Comparison of ENCODE assay signal across 35 cellular contexts in the genomic region with DNA sequence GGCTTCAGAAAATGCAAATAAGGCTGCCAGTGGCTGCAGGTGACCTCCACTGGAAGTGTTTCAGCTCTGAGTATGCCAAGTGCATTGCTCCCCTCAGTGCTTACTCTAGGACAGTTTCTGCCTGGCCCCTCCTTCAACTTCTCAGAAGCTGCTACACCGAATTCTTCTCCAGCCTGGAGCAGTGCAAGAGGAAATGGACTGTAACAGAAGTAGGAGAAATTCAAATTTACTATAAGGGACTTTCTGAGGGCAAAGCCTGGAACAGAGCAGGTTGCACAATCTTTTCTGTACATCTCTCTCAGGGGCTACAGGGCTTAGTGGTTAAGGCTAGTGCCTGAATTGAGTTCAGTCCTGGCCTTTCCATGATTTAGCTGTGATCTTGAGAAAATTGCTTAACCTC.
DNase-seq lines count a peak whose midpoint lies in the region; ATAC-seq and TF ChIP-seq lines count a peak whose summit lies in the region.
"Had no signal": no experiment of that assay in that cellular context is flagged by ENCODE, and none has a peak within 500 bp of the region (broad histone marks: within the 10 kb centered on the region; RNA-seq: fewer than 3 reads in every experiment).

No MANE protein-coding gene starts in this region.

- H4K91ac ChIP-seq in IMR-90 (ENCODE audit: insufficient read depth, low read depth, low read length): no peak overlapping the region

- H3K4ac ChIP-seq in IMR-90 (ENCODE audit: low read depth, low read length): no peak overlapping the region

- H3K27me3 ChIP-seq in IMR-90 (ENCODE audit: control insufficient read depth, insufficient read depth, low read length) (peaks cover 1% of the 10 kb centered on the region), lower lobe of right lung (ENCODE audit: low read depth) (no peaks in the 10 kb centered on the region)
- H3K27me3 ChIP-seq: foreskin keratinocyte, heart left ventricle, pancreas, right atrium auricular region, testis, uterus had no signal

- no CpG with 5 or more reads among the region's 1 CpG for WGBS in IMR-90 (ENCODE audit: extremely low coverage in 2 of 2, insufficient read length in 1 of 2), 2 experiments

- H3K27ac ChIP-seq in IMR-90 (ENCODE audit: insufficient read depth, low read length) (no peak overlapping the region), lower lobe of right lung (no peak overlapping the region)
- H3K27ac ChIP-seq: foreskin keratinocyte, HL-60, pancreas, right atrium auricular region, RWPE1, testis, uterus had no signal

- H2BK20ac ChIP-seq in IMR-90 (ENCODE audit: low read depth, low read length): no peak overlapping the region

- H2BK15ac ChIP-seq in IMR-90 (ENCODE audit: low read depth, low read length): no peak overlapping the region

- no peak overlapping the region for H2BK120ac ChIP-seq in IMR-90 (ENCODE audit: low read depth, low read length)

- H3K36me3 Mint-ChIP-seq in activated T-helper 1 cell treated with anti-CD3 and anti-CD28 coated beads, Interleukin-12 subunit alpha, Interleukin-12 subunit beta, Interleukin-2, Interleukin-4 antibody, amounts not matched to agents 30 ng/mL and 10 ng/mL and 1 ng/mL, durations not matched to agents 14 hours and 24 hours and 36 hours (ENCODE audit: low read depth): no peaks in the 10 kb centered on the region

- H3K79me1 ChIP-seq in IMR-90 (ENCODE audit: low read depth in 1 of 2, low read length in 2 of 2): no peaks in the 10 kb centered on the region

- H3K36me3 ChIP-seq in IMR-90 (ENCODE audit: control insufficient read depth, insufficient read depth, low read length) (no peaks in the 10 kb centered on the region), lower lobe of right lung (no peaks in the 10 kb centered on the region)
- H3K36me3 ChIP-seq: heart left ventricle, pancreas, right atrium auricular region, uterus had no signal

- TF ChIP-seq CTCF in IMR-90 (conservative IDR thresholded peaks at IDR 0.05; ENCODE audit: low read depth, low read length): no peak
- TF ChIP-seq CTCF in NB4 (IDR thresholded peaks at IDR 0.05; ENCODE audit: low read depth, low read length): no peak
- TF ChIP-seq CTCF in lower lobe of right lung (IDR thresholded peaks at IDR 0.05): no peak

- H3K9me3 Mint-ChIP-seq in activated T-helper 1 cell treated with anti-CD3 and anti-CD28 coated beads, Interleukin-12 subunit alpha, Interleukin-12 subunit beta, Interleukin-2, Interleukin-4 antibody, amounts not matched to agents 30 ng/mL and 10 ng/mL and 1 ng/mL, durations not matched to agents 14 hours and 24 hours and 36 hours: peaks cover 8% of the 10 kb centered on the region
- H3K9me3 Mint-ChIP-seq: activated B cell treated with CpG ODN at 0.5 μM for 24 hours; activated CD4-positive, alpha-beta T cell treated with anti-CD3 and anti-CD28 coated beads, Interleukin-2, amount 10 ng/mL, durations not matched to agents 7 days and 5 days; CD4-positive, alpha-beta T cell had no signal

- H4K20me1 ChIP-seq in IMR-90 (ENCODE audit: insufficient read depth, low read length): no peaks in the 10 kb centered on the region

- no peak overlapping the region for H3K23ac ChIP-seq in IMR-90 (ENCODE audit: low read depth, low read length)

- CTCF ChIA-PET in IMR-90 (lab: Yijun Ruan, JAX): interaction anchor here (1.1 kb wide), 1 partner anchor 126 kb away, joined by 3 read pairs; no protein-coding TSS in a partner anchor

- H4K5ac ChIP-seq in IMR-90 (ENCODE audit: low read depth, low read length): no peak overlapping the region

- in situ Hi-C loops in IMR-90 (cut with MboI; ENCODE audit: low sequenced_read_pairs): no loop called here

- H3K18ac ChIP-seq in IMR-90 (ENCODE audit: low read depth, low read length): no peak overlapping the region

- no peak overlapping the region for H2AK9ac ChIP-seq in IMR-90 (replicated peaks; ENCODE audit: low read depth, low read length, poor library complexity)

- H3K4me1 ChIP-seq in IMR-90 (ENCODE audit: control insufficient read depth, insufficient read depth, low read length) (peaks cover 6% of the 10 kb centered on the region), lower lobe of right lung (peaks cover 15% of the 10 kb centered on the region)
- H3K4me1 ChIP-seq: pancreas, testis, uterus had no signal

- no peak overlapping the region for H2AK5ac ChIP-seq in IMR-90 (ENCODE audit: low read depth, low read length)

- no peak for TF ChIP-seq RAD21 in IMR-90 (IDR thresholded peaks at IDR 0.05; ENCODE audit: low read length)

- intact Hi-C loops in IMR-90 (cut with micrococcal nuclease) (no loop called here), lower lobe of right lung (cut with DNase I) (no loop called here)
- intact Hi-C loops in activated T-helper 1 cell treated with anti-CD3 and anti-CD28 coated beads, Interleukin-12 subunit alpha, Interleukin-12 subunit beta, Interleukin-2, Interleukin-4 antibody, amounts not matched to agents 30 ng/mL and 10 ng/mL and 1 ng/mL, durations not matched to agents 14 hours and 24 hours and 36 hours (cut with micrococcal nuclease): no loop called here

- no TSS peak for BruUV-seq in IMR-90 (replicated peaks; lab: Mats Ljungman, UMichigan)

- H3K9ac ChIP-seq in IMR-90 (ENCODE audit: low read depth, low read length): no peak overlapping the region

- ATAC-seq in IMR-90 (ENCODE audit: low read depth) (no peak), esophagus mucosa (peak; percentile 15), lower lobe of right lung (peak; percentile 41 to 50), HG03108 (IDR thresholded peaks at IDR 0.05; ENCODE audit: unreplicated experiment) (no peak)
- ATAC-seq: effector memory CD8-positive, alpha-beta T cell; foreskin keratinocyte; stimulated activated naive CD8-positive, alpha-beta T cell treated with anti-CD3 and anti-CD28 coated beads, Interleukin-15, Interleukin-2, amounts not matched to agents 100 U/mL and 50 U/mL, for 24 hours had no signal

- peaks cover 3% of the 10 kb centered on the region for H3K9me1 ChIP-seq in IMR-90 (ENCODE audit: insufficient read depth, low read length)

- no peak overlapping the region for H3K14ac ChIP-seq in IMR-90 (replicated peaks; ENCODE audit: low read depth, low read length)

- H3K56ac ChIP-seq in IMR-90 (ENCODE audit: extremely low read depth, insufficient read depth, low read length): no peak overlapping the region

- H3K4me1 Mint-ChIP-seq in activated T-helper 1 cell treated with anti-CD3 and anti-CD28 coated beads, Interleukin-12 subunit alpha, Interleukin-12 subunit beta, Interleukin-2, Interleukin-4 antibody, amounts not matched to agents 30 ng/mL and 10 ng/mL and 1 ng/mL, durations not matched to agents 14 hours and 24 hours and 36 hours (ENCODE audit: low read depth): no peaks in the 10 kb centered on the region
- H3K4me1 Mint-ChIP-seq: activated B cell treated with CpG ODN at 0.5 μM for 24 hours; activated CD4-positive, alpha-beta T cell treated with anti-CD3 and anti-CD28 coated beads, Interleukin-2, amount 10 ng/mL, durations not matched to agents 7 days and 5 days had no signal

- DNase-seq in IMR-90 (no peak), NB4 (ENCODE audit: low read depth) (peak; percentile 25), lower lobe of right lung (no peak), putamen (ENCODE audit: low spot score) (no peak), dedifferentiated amniotic fluid mesenchymal stem cell (ENCODE audit: extremely low spot score) (no peak)
- DNase-seq in activated T-helper 1 cell treated with anti-CD3 and anti-CD28 coated beads, Interleukin-12 subunit alpha, Interleukin-12 subunit beta, Interleukin-2, Interleukin-4 antibody, amounts not matched to agents 30 ng/mL and 10 ng/mL and 1 ng/mL, durations not matched to agents 14 hours and 24 hours and 36 hours (ENCODE audit: low spot score): no peak
- DNase-seq: activated B cell treated with CpG ODN at 0.5 μM for 24 hours; activated CD4-positive, alpha-beta T cell treated with anti-CD3 and anti-CD28 coated beads, Interleukin-2, amount 10 ng/mL, durations not matched to agents 7 days and 5 days; activated gamma-delta T cell treated with Interleukin-2 at 50 U/mL for 16 hours; activated T-cell treated with anti-CD3 and anti-CD28 coated beads, Interleukin-2, amount 50 U/mL, for 1 hour; AML-193; caudate nucleus; CD4-positive, alpha-beta T cell; cortex of kidney; effector memory CD8-positive, alpha-beta T cell; erythroblast; foreskin keratinocyte; heart left ventricle; Karpas-422; kidney; NCI-H1048; NCI-H1694; NCI-H446; NCI-H774; pancreas; stimulated activated CD4-positive, alpha-beta T cell treated with anti-CD3 and anti-CD28 coated beads, Interleukin-1b, Interleukin-23, amount 100 ng/mL, for 48 hours; stimulated activated naive CD8-positive, alpha-beta T cell treated with anti-CD3 and anti-CD28 coated beads, Interleukin-15, Interleukin-2, amounts not matched to agents 100 U/mL and 50 U/mL, for 24 hours; testis; uterus had no signal

- H3K27ac Mint-ChIP-seq in activated T-helper 1 cell treated with anti-CD3 and anti-CD28 coated beads, Interleukin-12 subunit alpha, Interleukin-12 subunit beta, Interleukin-2, Interleukin-4 antibody, amounts not matched to agents 30 ng/mL and 10 ng/mL and 1 ng/mL, durations not matched to agents 14 hours and 24 hours and 36 hours: no peak overlapping the region
- H3K27ac Mint-ChIP-seq: activated B cell treated with CpG ODN at 0.5 μM for 24 hours; activated CD4-positive, alpha-beta T cell treated with anti-CD3 and anti-CD28 coated beads, Interleukin-2, amount 10 ng/mL, durations not matched to agents 7 days and 5 days; CD4-positive, alpha-beta T cell; effector memory CD8-positive, alpha-beta T cell had no signal

- H3K4me3 Mint-ChIP-seq in activated T-helper 1 cell treated with anti-CD3 and anti-CD28 coated beads, Interleukin-12 subunit alpha, Interleukin-12 subunit beta, Interleukin-2, Interleukin-4 antibody, amounts not matched to agents 30 ng/mL and 10 ng/mL and 1 ng/mL, durations not matched to agents 14 hours and 24 hours and 36 hours: no peak overlapping the region
- H3K4me3 Mint-ChIP-seq: activated B cell treated with CpG ODN at 0.5 μM for 24 hours; activated CD4-positive, alpha-beta T cell treated with anti-CD3 and anti-CD28 coated beads, Interleukin-2, amount 10 ng/mL, durations not matched to agents 7 days and 5 days; CD4-positive, alpha-beta T cell; effector memory CD8-positive, alpha-beta T cell had no signal

- POLR2A ChIA-PET in IMR-90 (lab: Charles Lee; ENCODE audit: unreplicated experiment): no interaction called here

- H2BK5ac ChIP-seq in IMR-90 (ENCODE audit: low read depth, low read length, poor library complexity, severe bottlenecking): no peak overlapping the region

- TF ChIP-seq POLR2A in IMR-90 (IDR thresholded peaks at IDR 0.05; ENCODE audit: low read depth, low read length): no peak
- no peak for TF ChIP-seq POLR2A in NB4 (IDR thresholded peaks at IDR 0.05; ENCODE audit: extremely low read depth, insufficient read length)

- no peak overlapping the region for H4K8ac ChIP-seq in IMR-90 (ENCODE audit: low read depth in 2 of 2, low read length in 2 of 2)

- peaks cover 39% of the 10 kb centered on the region for H3K27me3 Mint-ChIP-seq in activated T-helper 1 cell treated with anti-CD3 and anti-CD28 coated beads, Interleukin-12 subunit alpha, Interleukin-12 subunit beta, Interleukin-2, Interleukin-4 antibody, amounts not matched to agents 30 ng/mL and 10 ng/mL and 1 ng/mL, durations not matched to agents 14 hours and 24 hours and 36 hours (ENCODE audit: insufficient read depth)
- H3K27me3 Mint-ChIP-seq: CD4-positive, alpha-beta T cell had no signal

- H3K9me3 ChIP-seq in IMR-90 (ENCODE audit: control insufficient read depth, insufficient read depth, low read length) (peaks cover 5% of the 10 kb centered on the region), lower lobe of right lung (no peaks in the 10 kb centered on the region)
- H3K9me3 ChIP-seq: pancreas, right atrium auricular region, testis, uterus had no signal

- no peak overlapping the region for H2AFZ ChIP-seq in IMR-90 (replicated peaks; ENCODE audit: low read length, poor library complexity)

- dilution Hi-C loops in IMR-90 (cut with HindIII; ENCODE audit: low sequenced_read_pairs, unreplicated experiment): no loop called here

- no peak overlapping the region for H3K4me2 ChIP-seq in IMR-90 (ENCODE audit: low read depth, low read length)

- no peak overlapping the region for H3K4me3 ChIP-seq in IMR-90 (ENCODE audit: insufficient read depth, low read depth, low read length)
- H3K4me3 ChIP-seq in NB4 (ENCODE audit: low read depth, low read length): no peak overlapping the region
- no peak overlapping the region for H3K4me3 ChIP-seq in lower lobe of right lung
- H3K4me3 ChIP-seq: heart left ventricle, lung, pancreas, right atrium auricular region, testis, uterus had no signal

Comparison
In these comparisons a context has a peak if more than half of its experiments do, and no peak if none do; other contexts are left out.
1. ATAC-seq: peak in esophagus mucosa (single experiment) and lower lobe of right lung (2 of 2); none in IMR-90 (single experiment) and HG03108 (single experiment).